19 cellular contexts compared by ENCODE assay signal in genomic region chr1:30600258-30600657, GRCh38.
"Had no signal": no experiment of that assay in that cellular context is flagged by ENCODE, and none has a peak within 500 bp of the region (broad histone marks: within the 10 kb centered on the region; RNA-seq: fewer than 3 reads in every experiment).

No MANE protein-coding gene starts in this region.

- H3K4me3 ChIP-seq: sigmoid colon, thoracic aorta, upper lobe of left lung had no signal

- H3K9me3 Mint-ChIP-seq: activated T-helper 1 cell treated with anti-CD3 and anti-CD28 coated beads, Interleukin-12 subunit alpha, Interleukin-12 subunit beta, Interleukin-2, Interleukin-4 antibody, amounts not matched to agents 30 ng/mL and 10 ng/mL and 1 ng/mL, durations not matched to agents 14 hours and 24 hours and 36 hours; mesothelial cell of epicardium; natural killer cell treated with Interleukin-12 subunit alpha and Interleukin-12 subunit beta and Interleukin-15 and Interleukin-18, amount 100 ng/mL, for 72 hours had no signal

- H3K36me3 Mint-ChIP-seq: activated naive CD8-positive, alpha-beta T cell; mesothelial cell of epicardium; natural killer cell treated with Interleukin-12 subunit alpha and Interleukin-12 subunit beta and Interleukin-15 and Interleukin-18, amount 100 ng/mL, for 72 hours; stimulated activated naive B cell treated with anti-CD40 and anti-IgM and Interleukin-4, amounts not matched to agents 10 μg/mL and 1 μg/mL and 100 μg/mL, for 72 hours; WTC11 had no signal

- H3K27me3 Mint-ChIP-seq: activated naive CD8-positive, alpha-beta T cell had no signal

- H3K9me3 ChIP-seq: sigmoid colon, thoracic aorta, upper lobe of left lung had no signal

- ATAC-seq: activated CD4-positive, alpha-beta T cell treated with anti-CD3 and anti-CD28 coated beads for 36 hours; left colon; natural killer cell treated with Interleukin-12 subunit alpha and Interleukin-12 subunit beta and Interleukin-15 and Interleukin-18, amount 100 ng/mL, for 72 hours; WTC11 had no signal

- H3K27me3 ChIP-seq: upper lobe of left lung had no signal

- H3K4me1 ChIP-seq: sigmoid colon, upper lobe of left lung had no signal

- H3K27ac Mint-ChIP-seq: activated CD4-positive, alpha-beta T cell treated with anti-CD3 and anti-CD28 coated beads for 36 hours; activated naive CD8-positive, alpha-beta T cell; activated T-helper 1 cell treated with anti-CD3 and anti-CD28 coated beads, Interleukin-12 subunit alpha, Interleukin-12 subunit beta, Interleukin-2, Interleukin-4 antibody, amounts not matched to agents 30 ng/mL and 10 ng/mL and 1 ng/mL, durations not matched to agents 14 hours and 24 hours and 36 hours; mesothelial cell of epicardium; natural killer cell treated with Interleukin-12 subunit alpha and Interleukin-12 subunit beta and Interleukin-15 and Interleukin-18, amount 100 ng/mL, for 72 hours; stimulated activated naive B cell treated with anti-CD40 and anti-IgM and Interleukin-4, amounts not matched to agents 10 μg/mL and 1 μg/mL and 100 μg/mL, for 72 hours; WTC11 had no signal

- H3K4me3 Mint-ChIP-seq: activated CD4-positive, alpha-beta T cell treated with anti-CD3 and anti-CD28 coated beads for 36 hours; activated naive CD8-positive, alpha-beta T cell; activated T-helper 1 cell treated with anti-CD3 and anti-CD28 coated beads, Interleukin-12 subunit alpha, Interleukin-12 subunit beta, Interleukin-2, Interleukin-4 antibody, amounts not matched to agents 30 ng/mL and 10 ng/mL and 1 ng/mL, durations not matched to agents 14 hours and 24 hours and 36 hours; mesothelial cell of epicardium; natural killer cell treated with Interleukin-12 subunit alpha and Interleukin-12 subunit beta and Interleukin-15 and Interleukin-18, amount 100 ng/mL, for 72 hours; stimulated activated naive B cell treated with anti-CD40 and anti-IgM and Interleukin-4, amounts not matched to agents 10 μg/mL and 1 μg/mL and 100 μg/mL, for 72 hours; WTC11 had no signal

- DNase-seq: activated CD4-positive, alpha-beta T cell treated with anti-CD3 and anti-CD28 coated beads for 36 hours; activated CD4-positive, alpha-beta T cell treated with anti-CD3 and anti-CD28 coated beads, Interleukin-2, amount 50 U/mL, for 48 hours; activated gamma-delta T cell treated with Interleukin-2 at 50 U/mL for 16 hours; activated T-cell treated with anti-CD3 and anti-CD28 coated beads for 4 hours; foreskin melanocyte; glutamatergic neuron; hippocampal formation; left colon; nucleus accumbens; posterior cingulate gyrus; stimulated activated naive B cell treated with anti-CD40 and anti-IgM and Interleukin-4, amounts not matched to agents 10 μg/mL and 1 μg/mL and 100 μg/mL, for 72 hours had no signal

- H3K36me3 ChIP-seq: sigmoid colon, thoracic aorta, upper lobe of left lung had no signal

- H3K27ac ChIP-seq: sigmoid colon, thoracic aorta, upper lobe of left lung had no signal

- H3K4me1 Mint-ChIP-seq: activated CD4-positive, alpha-beta T cell treated with anti-CD3 and anti-CD28 coated beads for 36 hours; mesothelial cell of epicardium had no signal
